In the genomic region with DNA sequence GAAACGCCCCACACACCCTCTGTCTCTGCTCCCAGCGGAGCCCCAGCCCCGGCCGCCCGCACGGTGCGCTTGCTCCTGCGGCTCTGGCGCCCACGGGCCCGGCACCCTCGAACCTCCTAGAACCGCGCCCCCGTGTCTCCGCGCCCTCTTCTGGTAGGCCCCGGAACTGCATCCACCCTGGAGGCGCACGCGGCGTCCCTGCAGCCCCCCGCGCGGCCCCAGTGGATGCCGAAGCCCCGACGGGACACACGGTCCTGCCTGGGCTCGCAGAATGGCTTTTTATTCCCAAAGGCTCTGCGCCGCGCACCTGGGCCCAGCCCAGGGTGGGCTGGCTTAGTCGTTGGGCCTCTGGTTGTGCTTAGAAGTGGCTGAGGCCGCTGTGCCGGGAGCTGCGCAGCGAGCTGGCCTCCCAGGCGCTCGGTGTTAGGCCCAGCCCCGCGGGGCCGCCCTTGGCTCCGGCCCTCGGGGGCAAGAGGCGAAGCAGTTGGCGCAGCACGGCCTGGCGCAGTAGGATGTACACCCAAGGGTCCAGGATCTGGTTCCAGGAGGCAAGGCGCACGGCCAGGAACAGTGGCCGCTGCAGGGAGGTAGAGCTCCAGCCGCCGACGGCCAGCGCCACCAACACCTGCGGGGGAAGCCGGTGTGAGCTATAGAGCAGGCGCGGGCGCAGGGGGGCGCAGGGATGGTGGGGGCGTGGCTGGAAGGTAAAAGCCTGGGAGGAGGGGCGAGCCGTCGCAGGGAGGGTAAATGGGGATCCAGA, we compare ENCODE assay signal across 8 cellular contexts.
DNase-seq lines count a peak whose midpoint lies in the region; ATAC-seq lines count a peak whose summit lies in the region.

No MANE protein-coding gene starts in this region.

- DNase-seq in NCI-H1436 (lab: John Stamatoyannopoulos, UW) (peak; percentile 61), NCI-H1436 treated with DMSO at 0.1 percent for 48 hours (lab: John Stamatoyannopoulos, UW) (no peak), NCI-H510A (lab: John Stamatoyannopoulos, UW) (peak; percentile 62), midbrain (lab: John Stamatoyannopoulos, UW) (peak; percentile 12)
- DNase-seq in activated CD8-positive, alpha-beta memory T cell treated with anti-CD3 and anti-CD28 coated beads for 1 hour (ENCODE audit: extremely low read depth in 1 of 2, low read depth in 1 of 2) = peak; percentile 74 to 84
- peak; percentile 90 to 92 (median 91) for DNase-seq in effector memory CD8-positive, alpha-beta T cell
- DNase-seq in stimulated activated CD8-positive, alpha-beta memory T cell treated with anti-CD3 and anti-CD28 coated beads, Interleukin-4, amount 100 ng/mL, for 48 hours = peak; percentile 97

- peaks cover 25 to 33% of the 10 kb centered on the region in 2 donors for H3K4me1 Mint-ChIP-seq in effector memory CD8-positive, alpha-beta T cell (ENCODE audit: low read depth in 2 of 2)

- peak overlapping the region; percentile 57 to 68 for H3K4me3 Mint-ChIP-seq in effector memory CD8-positive, alpha-beta T cell

- H3K27me3 Mint-ChIP-seq in effector memory CD8-positive, alpha-beta T cell = peaks cover 21 to 45% of the 10 kb centered on the region in 2 donors

- peaks cover 34% of the 10 kb centered on the region for H3K36me3 Mint-ChIP-seq in effector memory CD8-positive, alpha-beta T cell (ENCODE audit: insufficient read depth)

- H3K9me3 Mint-ChIP-seq in effector memory CD8-positive, alpha-beta T cell = no peaks in the 10 kb centered on the region

- peak; percentile 74 for ATAC-seq in effector memory CD8-positive, alpha-beta T cell (replicated peaks)
- no peak for ATAC-seq in GM21529 (IDR thresholded peaks at IDR 0.05; ENCODE audit: unreplicated experiment)

- H3K27ac Mint-ChIP-seq in effector memory CD8-positive, alpha-beta T cell = peak overlapping the region in 1 of 2 donors; percentile 54
